1 cellular context compared by ENCODE assay signal in genomic region chr10:21712975-21713374, GRCh38.
TF ChIP-seq lines count a peak whose summit lies in the region.

No MANE protein-coding gene starts in this region.

TF ChIP-seq in WTC11, 78 proteins besides CTCF, POLR2A, EP300 and RAD21 (continued from another document):
- TF ChIP-seq TEAD4 (CRISPR knock-in tag; IDR thresholded peaks at IDR 0.05) = no peak
- no peak for TF ChIP-seq ZNF416 (CRISPR knock-in tag; IDR thresholded peaks at IDR 0.05)
- no peak for TF ChIP-seq SMAD3 (CRISPR knock-in tag; IDR thresholded peaks at IDR 0.05; ENCODE audit: borderline replicate concordance)
- TF ChIP-seq, protein P1, sequence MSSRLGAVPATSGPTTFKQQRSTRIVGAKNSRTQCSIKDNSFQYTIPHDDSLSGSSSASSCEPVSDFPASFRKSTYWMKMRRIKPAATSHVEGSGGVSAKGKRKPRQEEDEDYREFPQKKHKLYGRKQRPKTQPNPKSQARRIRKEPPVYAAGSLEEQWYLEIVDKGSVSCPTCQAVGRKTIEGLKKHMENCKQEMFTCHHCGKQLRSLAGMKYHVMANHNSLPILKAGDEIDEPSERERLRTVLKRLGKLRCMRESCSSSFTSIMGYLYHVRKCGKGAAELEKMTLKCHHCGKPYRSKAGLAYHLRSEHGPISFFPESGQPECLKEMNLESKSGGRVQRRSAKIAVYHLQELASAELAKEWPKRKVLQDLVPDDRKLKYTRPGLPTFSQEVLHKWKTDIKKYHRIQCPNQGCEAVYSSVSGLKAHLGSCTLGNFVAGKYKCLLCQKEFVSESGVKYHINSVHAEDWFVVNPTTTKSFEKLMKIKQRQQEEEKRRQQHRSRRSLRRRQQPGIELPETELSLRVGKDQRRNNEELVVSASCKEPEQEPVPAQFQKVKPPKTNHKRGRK (CRISPR knock-in tag; IDR thresholded peaks at IDR 0.05; ENCODE audit: borderline replicate concordance) = no peak
- no peak for TF ChIP-seq FOXP4 (CRISPR knock-in tag; IDR thresholded peaks at IDR 0.05)
- no peak for TF ChIP-seq ESRRA (CRISPR knock-in tag; IDR thresholded peaks at IDR 0.05; ENCODE audit: borderline replicate concordance)
- TF ChIP-seq E2F5 (CRISPR knock-in tag; IDR thresholded peaks at IDR 0.05) = no peak
- TF ChIP-seq CREB1 (CRISPR knock-in tag; IDR thresholded peaks at IDR 0.05) = no peak
- no peak for TF ChIP-seq ELF4 (CRISPR knock-in tag; IDR thresholded peaks at IDR 0.05; ENCODE audit: low read depth)
- no peak for TF ChIP-seq NFE2L1 (CRISPR knock-in tag; IDR thresholded peaks at IDR 0.05)
- TF ChIP-seq ATF3 (CRISPR knock-in tag; conservative IDR thresholded peaks at IDR 0.05) = no peak
